8 cellular contexts compared by ENCODE assay signal in genomic region chr21:36319767-36320420, GRCh38. TPM values are rescaled to one million over a fixed set of nuclear protein-coding genes. Genes with fewer than 3 reads are reported as not detected.
DNase-seq lines count a peak whose midpoint lies in the region; ATAC-seq and TF ChIP-seq lines count a peak whose summit lies in the region.

Gene MORC3 (plus strand): TSS chr21:36320197. CDS start chr21:36320265, 68 bp downstream.

- H3K9me3 ChIP-seq in HUES64 (ENCODE audit: insufficient read depth, low read depth, low read length) (no peaks in the 10 kb centered on the region), OCI-LY1 (ENCODE audit: low read length) (no peaks in the 10 kb centered on the region)

- WGBS in HUES64: 2% methylated on average over 59 of the region's 59 CpGs

- peaks cover 45% of the 10 kb centered on the region for H3K79me2 ChIP-seq in OCI-LY1 (ENCODE audit: insufficient read depth, low read length)

- in situ Hi-C loops in endometrial microvascular endothelial cells (cut with HindIII; ENCODE audit: inconsistent ontology term, low pct_unique_long_range_greater_than_20kb, low sequenced_read_pairs): no loop called here

- H3K36me3 ChIP-seq in HUES64 (ENCODE audit: insufficient read depth, low read length) (peaks cover 10% of the 10 kb centered on the region), OCI-LY1 (ENCODE audit: insufficient read depth, low read length) (peaks cover 23% of the 10 kb centered on the region; the same call in 1 of the 2 replicates)

- no peaks in the 10 kb centered on the region for H3F3A ChIP-seq in OCI-LY1 (ENCODE audit: insufficient read depth, low read length)

- H3K9me2 ChIP-seq in OCI-LY1 (ENCODE audit: low read depth, low read length): no peaks in the 10 kb centered on the region

- DNase-seq in D341Med (ENCODE audit: low spot score): peak; percentile 99
- DNase-seq in activated CD8-positive, alpha-beta memory T cell treated with anti-CD3 and anti-CD28 coated beads, Interleukin-2, amount 50 U/mL, for 4 hours: peak; percentile 98
- DNase-seq in mesenteric fat pad (ENCODE audit: low spot score): peak; percentile 99
- peak; percentile 97 for DNase-seq in stimulated activated CD8-positive, alpha-beta memory T cell treated with anti-CD3 and anti-CD28 coated beads, Interleukin-15, amount 100 ng/mL, for 24 hours (ENCODE audit: low read depth)

- H2AFZ ChIP-seq in OCI-LY1 (ENCODE audit: low read length): no peak within 1 kb of the TSS

- no peaks in the 10 kb centered on the region for H4K20me1 ChIP-seq in OCI-LY1 (ENCODE audit: insufficient read depth, low read length)

- H3K4me1 ChIP-seq in HUES64 (ENCODE audit: insufficient read depth, low read length) (peaks cover 13% of the 10 kb centered on the region), OCI-LY1 (ENCODE audit: insufficient read depth, low read length, severe bottlenecking) (peaks cover 36% of the 10 kb centered on the region)

- TF ChIP-seq CTCF in OCI-LY1 (IDR thresholded peaks at IDR 0.05; ENCODE audit: low read length): no peak

- peak within 1 kb of the TSS; percentile 79 for H3K4me2 ChIP-seq in OCI-LY1 (ENCODE audit: low read length)

- peak within 1 kb of the TSS; percentile 99 for H3K4me3 ChIP-seq in HUES64 (ENCODE audit: low read length)
- peak within 1 kb of the TSS; percentile 72 for H3K4me3 ChIP-seq in OCI-LY1 (ENCODE audit: low read depth, low read length, poor library complexity, severe bottlenecking)

- ATAC-seq in GM21447 (IDR thresholded peaks at IDR 0.05; ENCODE audit: unreplicated experiment): peak; percentile 84

- H3K9ac ChIP-seq in HUES64 (ENCODE audit: low read depth, low read length) (peak within 1 kb of the TSS; percentile 81), OCI-LY1 (ENCODE audit: low read length) (peak within 1 kb of the TSS; percentile 70)

- H3K27me3 ChIP-seq in HUES64 (ENCODE audit: insufficient read depth, low read length) (no peaks in the 10 kb centered on the region), OCI-LY1 (ENCODE audit: insufficient read depth, low read length) (no peaks in the 10 kb centered on the region)

- peak within 1 kb of the TSS; percentile 94 for H3K27ac ChIP-seq in HUES64 (ENCODE audit: low read depth, low read length)
- peak within 1 kb of the TSS; percentile 86 for H3K27ac ChIP-seq in OCI-LY1 (ENCODE audit: low read depth, low read length, poor library complexity, severe bottlenecking)

RNA-seq across cellular contexts. Expression of gene MORC3, which starts in this region (rescaled TPM):
- 14.1 TPM for polyA plus RNA-seq in HUES64 (2013, experiment 1 of 2)
- polyA plus RNA-seq in HUES64 (2013, experiment 2 of 2): 13.3 TPM
- 12.5 TPM for total RNA-seq in endometrial microvascular endothelial cells (ENCODE audit: inconsistent ontology term)
- total RNA-seq in mesenteric fat pad: 27.0 TPM

Comparison
In these comparisons a context has a peak if more than half of its experiments do, and no peak if none do; other contexts are left out.
1. Peak in every context shown above with its lines: DNase-seq, ATAC-seq, H3K4me3 ChIP-seq and H3K27ac ChIP-seq.